Comparison of ENCODE assay signal across 2 cellular contexts in genomic region chr5:171323007-171323406, GRCh38.
TF ChIP-seq lines count a peak whose summit lies in the region.

No MANE protein-coding gene starts in this region.

TF ChIP-seq in A549, 52 proteins besides CTCF, POLR2A, EP300 and RAD21:
- TF ChIP-seq SREBF2 (IDR thresholded peaks at IDR 0.05) = no peak
- TF ChIP-seq PHF8 (IDR thresholded peaks at IDR 0.05; ENCODE audit: borderline replicate concordance, low read depth) = no peak
- TF ChIP-seq NFE2L2 (conservative IDR thresholded peaks at IDR 0.05; ENCODE audit: low read length) = no peak
- TF ChIP-seq MAFK (IDR thresholded peaks at IDR 0.05; ENCODE audit: partially characterized antibody) = peak; percentile 80

TF ChIP-seq in H1, 55 proteins besides CTCF, POLR2A, EP300 and RAD21:
- TF ChIP-seq MAFK (IDR thresholded peaks at IDR 0.05; ENCODE audit: low read depth, low read length) (peak; percentile 45; the same call in 1 of the 2 replicates), POU5F1 (IDR thresholded peaks at IDR 0.05; ENCODE audit: low read depth, low read length) (no peak)
